Comparison of ENCODE assay signal across 14 cellular contexts in genomic region chr6:28673417-28673799, GRCh38.
DNase-seq lines count a peak whose midpoint lies in the region; ATAC-seq, FAIRE-seq and TF ChIP-seq lines count a peak whose summit lies in the region.
"Had no signal": no experiment of that assay in that cellular context is flagged by ENCODE, and none has a peak within 500 bp of the region (broad histone marks: within the 10 kb centered on the region; RNA-seq: fewer than 3 reads in every experiment).

No MANE protein-coding gene starts in this region.

- H3K4me3 Mint-ChIP-seq in stimulated activated naive CD8-positive, alpha-beta T cell treated with anti-CD3 and anti-CD28 coated beads, Interleukin-15, amount 100 ng/mL, for 72 hours: peak overlapping the region; percentile 86 to 89
- peak overlapping the region in 1 of 2 donors; percentile 70 for H3K4me3 Mint-ChIP-seq in CD14-positive monocyte

- peaks cover 6% of the 10 kb centered on the region for H3K23me2 ChIP-seq in H1 (ENCODE audit: low read depth, low read length)

- H3K4me2 ChIP-seq in PC-3 (ENCODE audit: low read length) (peak overlapping the region; percentile 87), H1 (ENCODE audit: insufficient read depth in 1 of 2, low read depth in 2 of 2, low read length in 2 of 2) (peak overlapping the region; percentile 80 to 82; a peak in 2 of 4 replicates)

- H2AK5ac ChIP-seq in H1 (ENCODE audit: low read depth, low read length): no peak overlapping the region

- peaks cover 0 to 2% of the 10 kb centered on the region in 2 donors for H3K36me3 Mint-ChIP-seq in CD14-positive monocyte

- no peak for TF ChIP-seq EP300 in H1 (IDR thresholded peaks at IDR 0.05; ENCODE audit: borderline replicate concordance in 1 of 2, low read depth in 2 of 2, low read length in 2 of 2)

- H3K4ac ChIP-seq in H1 (replicated peaks; ENCODE audit: insufficient read length, low read depth, low read length): no peak overlapping the region

- no peak overlapping the region for H3K27ac ChIP-seq in left ventricle myocardium inferior (replicated peaks)
- H3K27ac ChIP-seq in PC-3 (ENCODE audit: low read length): no peak overlapping the region
- H3K27ac ChIP-seq in H1 (ENCODE audit: low read depth, low read length): no peak overlapping the region
- H3K27ac ChIP-seq in tibial artery: no peak overlapping the region
- H3K27ac ChIP-seq: gastroesophageal sphincter, vagina, VCaP had no signal

- no peak overlapping the region for H3K56ac ChIP-seq in H1 (replicated peaks; ENCODE audit: insufficient read length, low read depth, low read length)

- no peak overlapping the region for H3K23ac ChIP-seq in H1 (ENCODE audit: insufficient read length)

- H3K18ac ChIP-seq in H1 (ENCODE audit: extremely low read depth, low read length): no peak overlapping the region

- no peaks in the 10 kb centered on the region for H3F3A ChIP-seq in PC-3 (ENCODE audit: low read length, unreplicated experiment)

- no TSS peak for BruUV-seq in PC-3 (replicated peaks; lab: Mats Ljungman, UMichigan)

- H2BK15ac ChIP-seq in H1 (ENCODE audit: low read length): no peak overlapping the region

- H3K9me2 ChIP-seq in PC-3 (replicated peaks; ENCODE audit: low read length): no peaks in the 10 kb centered on the region

- FAIRE-seq in H1 (lab: Jason Lieb, UNC): no peak

- TF ChIP-seq RAD21 in H1 (IDR thresholded peaks at IDR 0.05 in 1 of 2, conservative IDR thresholded peaks at IDR 0.05 in 1 of 2; ENCODE audit: low read depth in 2 of 2, low read length in 2 of 2): no peak

- H3K79me2 ChIP-seq in PC-3 (ENCODE audit: low read length) (no peaks in the 10 kb centered on the region), H1 (ENCODE audit: control insufficient read depth in 1 of 2, insufficient read depth in 2 of 2, low read length in 2 of 2) (no peaks in the 10 kb centered on the region)

- H2BK5ac ChIP-seq in H1 (ENCODE audit: low read depth, low read length): no peak overlapping the region

- no peak overlapping the region for H4K91ac ChIP-seq in H1 (replicated peaks; ENCODE audit: insufficient read length, low read length)

- H3K4me1 Mint-ChIP-seq in stimulated activated naive CD8-positive, alpha-beta T cell treated with anti-CD3 and anti-CD28 coated beads, Interleukin-15, amount 100 ng/mL, for 72 hours: peaks cover 17% of the 10 kb centered on the region
- peaks cover 5% of the 10 kb centered on the region for H3K4me1 Mint-ChIP-seq in CD14-positive monocyte

- H4K20me1 ChIP-seq in PC-3 (ENCODE audit: low read length) (no peaks in the 10 kb centered on the region), H1 (replicated peaks in 1 of 2; ENCODE audit: control insufficient read depth in 1 of 2, insufficient read depth in 2 of 2, low read length in 2 of 2) (no peaks in the 10 kb centered on the region)

- H3K79me1 ChIP-seq in H1 (ENCODE audit: low read depth, low read length): no peaks in the 10 kb centered on the region

- no peaks in the 10 kb centered on the region for H3K9me3 Mint-ChIP-seq in stimulated activated naive CD8-positive, alpha-beta T cell treated with anti-CD3 and anti-CD28 coated beads, Interleukin-15, amount 100 ng/mL, for 72 hours
- H3K9me3 Mint-ChIP-seq in CD14-positive monocyte: peaks cover 5 to 27% (median 17%) of the 10 kb centered on the region in 7 donors

- ATAC-seq in left cardiac atrium (no peak), PC-3 (peak; percentile 45)
- ATAC-seq in stimulated activated naive CD8-positive, alpha-beta T cell treated with anti-CD3 and anti-CD28 coated beads, Interleukin-15, amount 100 ng/mL, for 72 hours: no peak
- ATAC-seq: gastroesophageal sphincter had no signal

- H3K4me1 ChIP-seq in left ventricle myocardium inferior (peaks cover 11% of the 10 kb centered on the region), PC-3 (ENCODE audit: insufficient read depth, low read length) (no peaks in the 10 kb centered on the region), H1 (replicated peaks in 1 of 4; ENCODE audit: control insufficient read depth in 3 of 4, insufficient read depth in 4 of 4, low read length in 3 of 4) (no peaks in the 10 kb centered on the region; a peak in 2 of 7 replicates), tibial artery (peaks cover 0 to 8% (median 7%) of the 10 kb centered on the region in 4 donors)
- H3K4me1 ChIP-seq: BE2C had no signal

- H4K5ac ChIP-seq in H1 (ENCODE audit: insufficient read length, low read depth, low read length): no peak overlapping the region

- WGBS in H1 (ENCODE audit: extremely low coverage in 1 of 2, insufficient coverage in 1 of 2, insufficient read length in 1 of 2, insufficient replicate concordance in 2 of 2, low coverage in 1 of 2, low lambda C conversion rate in 2 of 2, missing lambda C conversion rate in 1 of 2), 2 experiments: 58 to 100% methylated on average over 2 to 3 of the region's 3 CpGs

- intact Hi-C loops in left ventricle myocardium inferior (cut with micrococcal nuclease) (no loop called here), left cardiac atrium (cut with DNase I) (no loop called here), PC-3 (cut with micrococcal nuclease) (loop anchor here (1.0 kb wide), 2 partner anchors 15 to 25 kb away; no protein-coding TSS in a partner anchor), tibial artery (cut with DNase I; ENCODE audit: low total_unique reads) (no loop called here), CD14-positive monocyte (cut with micrococcal nuclease) (no loop called here)

- H4K8ac ChIP-seq in H1 (ENCODE audit: extremely low read depth, insufficient read depth, low read length): no peak overlapping the region

- no peak for TF ChIP-seq CTCF in left ventricle myocardium inferior (IDR thresholded peaks at IDR 0.05; ENCODE audit: borderline replicate concordance)
- no peak for TF ChIP-seq CTCF in PC-3 (conservative IDR thresholded peaks at IDR 0.05; ENCODE audit: low read depth, low read length)
- no peak for TF ChIP-seq CTCF in H1 (IDR thresholded peaks at IDR 0.05; ENCODE audit: control extremely low read depth in 1 of 3, insufficient read depth in 1 of 3, low read depth in 1 of 3, low read length in 3 of 3)
- TF ChIP-seq CTCF in tibial artery (IDR thresholded peaks at IDR 0.05): no peak
- TF ChIP-seq CTCF in CD14-positive monocyte (IDR thresholded peaks at IDR 0.05): no peak

- H3K27ac Mint-ChIP-seq in stimulated activated naive CD8-positive, alpha-beta T cell treated with anti-CD3 and anti-CD28 coated beads, Interleukin-15, amount 100 ng/mL, for 72 hours: peak overlapping the region; percentile 90 to 98
- no peak overlapping the region for H3K27ac Mint-ChIP-seq in CD14-positive monocyte

- no peak overlapping the region for H2BK20ac ChIP-seq in H1 (ENCODE audit: low read length)

- no peaks in the 10 kb centered on the region for H3K9me3 ChIP-seq in left ventricle myocardium inferior (replicated peaks)
- H3K9me3 ChIP-seq in PC-3 (ENCODE audit: low read length): no peaks in the 10 kb centered on the region
- no peaks in the 10 kb centered on the region for H3K9me3 ChIP-seq in H1 (ENCODE audit: insufficient read depth in 2 of 2, low read depth in 1 of 2, low read length in 1 of 2)
- H3K9me3 ChIP-seq in tibial artery: no peaks in the 10 kb centered on the region
- H3K9me3 ChIP-seq: BE2C, gastroesophageal sphincter, vagina had no signal

- peaks cover 91% of the 10 kb centered on the region for H3K27me3 ChIP-seq in left ventricle myocardium inferior (ENCODE audit: low read depth)
- no peaks in the 10 kb centered on the region for H3K27me3 ChIP-seq in PC-3 (ENCODE audit: low read length)
- peaks cover 0 to 14% (median 9%) of the 10 kb centered on the region in 4 experiments; a peak in 6 of 7 replicates for H3K27me3 ChIP-seq in H1 (replicated peaks in 1 of 4; ENCODE audit: control insufficient read depth in 3 of 4, extremely low read depth in 1 of 4, insufficient read depth in 3 of 4, low read length in 3 of 4)
- peaks cover 0 to 27% of the 10 kb centered on the region in 2 donors for H3K27me3 ChIP-seq in tibial artery
- H3K27me3 ChIP-seq: BE2C had no signal

- CTCF ChIA-PET in PC-3 (lab: Charles Lee) (no interaction called here), H1 (lab: Charles Lee; ENCODE audit: partially characterized antibody) (interaction anchor here (0.7 to 1.3 kb wide), 3 partner anchors 57 to 99 kb away, joined by 3 to 4 read pairs (median 4); no protein-coding TSS in a partner anchor)

- DNase-seq in left ventricle myocardium inferior (no peak), left cardiac atrium (no peak), PC-3 (no peak), H1 (ENCODE audit: low read depth in 1 of 2, low spot score in 2 of 2) (no peak), tibial artery (no peak), HUDEP-2 (lab: John Stamatoyannopoulos, UW; ENCODE audit: unreplicated experiment in 76 of 76) (no peak), CD14-positive monocyte (ENCODE audit: low spot score) (no peak)
- DNase-seq in stimulated activated naive CD8-positive, alpha-beta T cell treated with anti-CD3 and anti-CD28 coated beads, Interleukin-15, amount 100 ng/mL, for 72 hours: no peak
- DNase-seq: NCI-H2029 treated with DMSO at 0.1 percent for 48 hours, SIG-M5 had no signal

- POLR2A ChIA-PET in PC-3 (lab: Charles Lee; ENCODE audit: unreplicated experiment) (interaction anchor here (0.6 kb wide), 1 partner anchor 342 kb away, joined by 6 read pairs; no protein-coding TSS in a partner anchor), H1 (lab: Charles Lee; ENCODE audit: partially characterized antibody) (no interaction called here)

- no peak overlapping the region for H2BK12ac ChIP-seq in H1 (ENCODE audit: low read depth, low read length)

- no peak for TF ChIP-seq POLR2A in H1 (IDR thresholded peaks at IDR 0.05; ENCODE audit: control extremely low read depth in 1 of 2, low read depth in 2 of 2, low read length in 2 of 2)

- no peak overlapping the region for H2BK120ac ChIP-seq in H1 (replicated peaks; ENCODE audit: low read depth, low read length)

- H3K36me3 ChIP-seq in left ventricle myocardium inferior (no peaks in the 10 kb centered on the region), PC-3 (ENCODE audit: low read depth, low read length) (no peaks in the 10 kb centered on the region), H1 (ENCODE audit: control insufficient read depth in 2 of 4, insufficient read depth in 4 of 4, low read length in 3 of 4) (no peaks in the 10 kb centered on the region), tibial artery (no peaks in the 10 kb centered on the region)
- H3K36me3 ChIP-seq: BE2C, gastroesophageal sphincter, vagina had no signal

- H3K4me3 ChIP-seq in left ventricle myocardium inferior (peak overlapping the region; percentile 36), PC-3 (ENCODE audit: low read length) (peak overlapping the region; percentile 73; the same call in 1 of the 2 replicates), H1 (ENCODE audit: extremely low read depth in 1 of 4, insufficient read depth in 2 of 4, low read depth in 3 of 4, low read length in 4 of 4) (peak overlapping the region in 1 of 4 experiments; percentile 80; a peak in 3 of 8 replicates), tibial artery (no peak overlapping the region)

- H3K9ac ChIP-seq in PC-3 (ENCODE audit: low read length): no peak overlapping the region
- no peak overlapping the region for H3K9ac ChIP-seq in H1 (replicated peaks in 1 of 4; ENCODE audit: extremely low read depth in 1 of 4, low read depth in 3 of 4, low read length in 3 of 4)

- H3K14ac ChIP-seq in H1 (ENCODE audit: insufficient read length): no peak overlapping the region

- peaks cover 67% of the 10 kb centered on the region for H3K27me3 Mint-ChIP-seq in stimulated activated naive CD8-positive, alpha-beta T cell treated with anti-CD3 and anti-CD28 coated beads, Interleukin-15, amount 100 ng/mL, for 72 hours
- peaks cover 32 to 54% (median 45%) of the 10 kb centered on the region in 3 donors for H3K27me3 Mint-ChIP-seq in CD14-positive monocyte (ENCODE audit: low read depth in 3 of 3)

- H2AFZ ChIP-seq in PC-3 (ENCODE audit: low read length) (no peak overlapping the region), H1 (ENCODE audit: low read length) (no peak overlapping the region)

Comparison
In these comparisons a context has a peak if more than half of its experiments do, and no peak if none do; other contexts are left out.
1. H3K4me3 ChIP-seq: peak in left ventricle myocardium inferior (single experiment) and PC-3 (single experiment); none in tibial artery (0 of 2).
2. H3K27ac Mint-ChIP-seq: peak in stimulated activated naive CD8-positive, alpha-beta T cell treated with anti-CD3 and anti-CD28 coated beads, Interleukin-15, amount 100 ng/mL, for 72 hours (2 of 2); none in CD14-positive monocyte (0 of 7).